ENCODE assay signal across 21 cellular contexts in genomic region chr5:99646011-99646647, GRCh38.
DNase-seq lines count a peak whose midpoint lies in the region; TF ChIP-seq lines count a peak whose summit lies in the region.
"Had no signal": no experiment of that assay in that cellular context is flagged by ENCODE, and none has a peak within 500 bp of the region (broad histone marks: within the 10 kb centered on the region; RNA-seq: fewer than 3 reads in every experiment).

No MANE protein-coding gene starts in this region.

- H3K9me3 Mint-ChIP-seq in endodermal cell = peaks cover 2% of the 10 kb centered on the region
- peaks cover 12% of the 10 kb centered on the region for H3K9me3 Mint-ChIP-seq in nephron progenitor cell
- H3K9me3 Mint-ChIP-seq: CD8-positive, alpha-beta T cell had no signal

- no peak overlapping the region for H3K4me3 ChIP-seq in endodermal cell (ENCODE audit: low read length)
- H3K4me3 ChIP-seq: BLaER1 treated with 17β-estradiol and CSF1 and Interleukin-3, amounts not matched to agents 10 nM and 100 nM; PC-9 had no signal

- no peak overlapping the region for H3K27ac Mint-ChIP-seq in endodermal cell
- H3K27ac Mint-ChIP-seq in nephron progenitor cell = no peak overlapping the region
- H3K27ac Mint-ChIP-seq: CD8-positive, alpha-beta T cell; HFFc6 had no signal

- TF ChIP-seq CTCF in endodermal cell (conservative IDR thresholded peaks at IDR 0.05) (no peak), nephron progenitor cell (IDR thresholded peaks at IDR 0.05) (no peak)

- 67 to 82% methylated on average over 2 to 4 of the region's 5 CpGs for WGBS in endodermal cell (ENCODE audit: insufficient coverage in 1 of 2, insufficient read length in 1 of 2), 2 experiments

- H3K4me1 Mint-ChIP-seq in endodermal cell = no peaks in the 10 kb centered on the region
- H3K4me1 Mint-ChIP-seq in nephron progenitor cell = peaks cover 16% of the 10 kb centered on the region

- DNase-seq in A172 (ENCODE audit: low spot score) = peak; percentile 8
- peak; percentile 36 for DNase-seq in NCI-H226
- peak; percentile 46 for DNase-seq in endodermal cell
- peak; percentile 3 for DNase-seq in nephron progenitor cell
- no peak for DNase-seq in activated CD4-positive, alpha-beta T cell treated with anti-CD3 and anti-CD28 coated beads for 48 hours
- DNase-seq in cardiac septum (ENCODE audit: low spot score) = no peak
- DNase-seq in inferior parietal cortex (ENCODE audit: extremely low spot score) = no peak
- no peak for DNase-seq in NCI-H2029 (lab: John Stamatoyannopoulos, UW)
- DNase-seq: Calu3; CD8-positive, alpha-beta T cell; HFFc6; IMR-90; NCI-H1048; NCI-H1436; NCI-H2029 treated with DMSO at 0.1 percent for 48 hours; NCI-H524; PC-9; SIG-M5 had no signal

- H3K36me3 ChIP-seq in endodermal cell (ENCODE audit: control insufficient read depth, insufficient read depth, low read length) = no peaks in the 10 kb centered on the region
- H3K36me3 ChIP-seq: BLaER1 treated with 17β-estradiol and CSF1 and Interleukin-3, amounts not matched to agents 10 nM and 100 nM had no signal

- intact Hi-C loops in cardiac septum (cut with DNase I) = no loop called here

- no peak overlapping the region for H3K9ac ChIP-seq in endodermal cell (ENCODE audit: extremely low read depth, low read length, poor library complexity, severe bottlenecking)
- H3K9ac ChIP-seq: BLaER1 treated with 17β-estradiol and CSF1 and Interleukin-3, amounts not matched to agents 10 nM and 100 nM had no signal

- H3K27me3 Mint-ChIP-seq in endodermal cell (ENCODE audit: insufficient read depth) (no peaks in the 10 kb centered on the region), nephron progenitor cell (ENCODE audit: low read depth, poor library complexity) (no peaks in the 10 kb centered on the region)

- no peaks in the 10 kb centered on the region for H3K4me1 ChIP-seq in endodermal cell (ENCODE audit: control insufficient read depth, insufficient read depth, low read length)
- H3K4me1 ChIP-seq: BLaER1 treated with 17β-estradiol and CSF1 and Interleukin-3, amounts not matched to agents 10 nM and 100 nM had no signal

- H3K36me3 Mint-ChIP-seq in endodermal cell (ENCODE audit: low read depth) (no peaks in the 10 kb centered on the region), nephron progenitor cell (ENCODE audit: low read depth) (peaks cover 6% of the 10 kb centered on the region)
- H3K36me3 Mint-ChIP-seq: CD8-positive, alpha-beta T cell had no signal

- no peaks in the 10 kb centered on the region for H3K27me3 ChIP-seq in endodermal cell (ENCODE audit: control insufficient read depth, insufficient read depth, low read length, poor library complexity, severe bottlenecking)
- H3K27me3 ChIP-seq: BLaER1 treated with 17β-estradiol and CSF1 and Interleukin-3, amounts not matched to agents 10 nM and 100 nM had no signal

- no peaks in the 10 kb centered on the region for H3K9me3 ChIP-seq in endodermal cell (ENCODE audit: control insufficient read depth, low read length)

- H3K4me3 Mint-ChIP-seq in endodermal cell (no peak overlapping the region), nephron progenitor cell (no peak overlapping the region)
- H3K4me3 Mint-ChIP-seq: CD8-positive, alpha-beta T cell; HFFc6 had no signal

- no peak overlapping the region for H3K27ac ChIP-seq in endodermal cell (ENCODE audit: low read depth, low read length)
- H3K27ac ChIP-seq: BLaER1 treated with 17β-estradiol and CSF1 and Interleukin-3, amounts not matched to agents 10 nM and 100 nM; HL-60; PC-9; RWPE1 had no signal

Comparison
In these comparisons a context has a peak if more than half of its experiments do, and no peak if none do; other contexts are left out.
1. DNase-seq: peak in A172 (single experiment), NCI-H226 (single experiment), endodermal cell (single experiment) and nephron progenitor cell (single experiment); none in activated CD4-positive, alpha-beta T cell treated with anti-CD3 and anti-CD28 coated beads for 48 hours (single experiment), cardiac septum (single experiment), inferior parietal cortex (single experiment) and NCI-H2029 (single experiment).